37 cellular contexts compared by ENCODE assay signal in the genomic region with DNA sequence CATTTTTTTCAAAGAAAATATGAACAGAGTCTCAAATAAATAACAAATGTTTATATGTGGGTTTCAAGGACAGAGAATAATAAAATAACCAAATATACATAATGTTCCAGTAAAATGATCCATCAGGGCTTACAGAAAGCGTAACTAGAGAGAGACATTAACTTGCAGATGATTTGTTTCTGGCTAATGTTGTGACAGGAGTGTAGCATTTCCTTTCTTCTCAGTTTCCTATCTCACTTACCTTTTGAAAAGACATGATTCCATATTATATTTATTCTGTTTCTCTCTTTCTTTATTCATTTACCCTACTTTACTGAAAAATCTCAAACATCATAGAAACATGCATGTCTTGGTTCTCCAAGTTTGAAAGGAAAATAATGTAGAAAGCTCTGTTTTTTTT.
"Had no signal": no experiment of that assay in that cellular context is flagged by ENCODE, and none has a peak within 500 bp of the region (broad histone marks: within the 10 kb centered on the region; RNA-seq: fewer than 3 reads in every experiment).

No MANE protein-coding gene starts in this region.

- H3K4me1 Mint-ChIP-seq: activated B cell treated with CpG ODN at 0.5 μM for 24 hours; activated CD4-positive, alpha-beta T cell treated with anti-CD3 and anti-CD28 coated beads, Interleukin-2, amount 10 ng/mL, durations not matched to agents 24 days and 14 days; activated naive CD8-positive, alpha-beta T cell treated with anti-CD3 and anti-CD28 coated beads for 36 hours; activated T-helper 17 cell treated with anti-CD3 and anti-CD28 coated beads, Interleukin-2, amount 50 U/mL, for 72 hours had no signal

- H3K4me1 ChIP-seq: adrenal gland, body of pancreas, breast epithelium had no signal

- H3K9me3 ChIP-seq: adrenal gland, body of pancreas, breast epithelium had no signal

- H3K27ac Mint-ChIP-seq: activated B cell treated with CpG ODN at 0.5 μM for 24 hours; activated CD4-positive, alpha-beta memory T cell treated with anti-CD3 and anti-CD28 coated beads for 36 hours; activated CD4-positive, alpha-beta T cell treated with anti-CD3 and anti-CD28 coated beads, Interleukin-2, amount 10 ng/mL, durations not matched to agents 24 days and 14 days; activated CD8-positive, alpha-beta T cell treated with anti-CD3 and anti-CD28 coated beads for 36 hours; activated naive CD4-positive, alpha-beta T cell treated with anti-CD3 and anti-CD28 coated beads for 36 hours; activated naive CD4-positive, alpha-beta T cell treated with anti-CD3 and anti-CD28 coated beads, Interleukin-2, amount 50 U/mL, for 72 hours; activated naive CD8-positive, alpha-beta T cell treated with anti-CD3 and anti-CD28 coated beads for 36 hours; activated T-cell treated with anti-CD3 and anti-CD28 coated beads, Interleukin-2, amount 50 U/mL, for 72 hours; activated T-helper 1 cell treated with anti-CD3 and anti-CD28 coated beads, Interleukin-12 subunit alpha, Interleukin-12 subunit beta, Interleukin-2, Interleukin-4 antibody, amounts not matched to agents 30 ng/mL and 10 ng/mL and 1 ng/mL, durations not matched to agents 14 hours and 24 hours and 36 hours; activated T-helper 17 cell treated with anti-CD3 and anti-CD28 coated beads, Interleukin-2, amount 50 U/mL, for 72 hours; T-helper 1 cell treated with Interleukin-12 subunit alpha and Interleukin-12 subunit beta and Interleukin-4 antibody, amounts not matched to agents 30 μg/mL and 1 μg/mL, for 36 hours; T-helper 2 cell treated with Interferon-gamma antibody and Interleukin-4, amounts not matched to agents 5 μg/mL and 100 μg/mL, for 36 hours had no signal

- H3K4me3 Mint-ChIP-seq: activated B cell treated with CpG ODN at 0.5 μM for 24 hours; activated CD4-positive, alpha-beta memory T cell treated with anti-CD3 and anti-CD28 coated beads for 36 hours; activated CD4-positive, alpha-beta T cell treated with anti-CD3 and anti-CD28 coated beads, Interleukin-2, amount 10 ng/mL, durations not matched to agents 24 days and 14 days; activated CD8-positive, alpha-beta T cell treated with anti-CD3 and anti-CD28 coated beads for 36 hours; activated naive CD4-positive, alpha-beta T cell treated with anti-CD3 and anti-CD28 coated beads for 36 hours; activated naive CD8-positive, alpha-beta T cell treated with anti-CD3 and anti-CD28 coated beads for 36 hours; activated T-cell treated with anti-CD3 and anti-CD28 coated beads, Interleukin-2, amount 50 U/mL, for 4 hours; activated T-cell treated with anti-CD3 and anti-CD28 coated beads, Interleukin-2, amount 50 U/mL, for 72 hours; activated T-helper 1 cell treated with anti-CD3 and anti-CD28 coated beads, Interleukin-12 subunit alpha, Interleukin-12 subunit beta, Interleukin-2, Interleukin-4 antibody, amounts not matched to agents 30 ng/mL and 10 ng/mL and 1 ng/mL, durations not matched to agents 14 hours and 24 hours and 36 hours; activated T-helper 17 cell treated with anti-CD3 and anti-CD28 coated beads, Interleukin-2, amount 50 U/mL, for 72 hours; T-helper 1 cell treated with Interleukin-12 subunit alpha and Interleukin-12 subunit beta and Interleukin-4 antibody, amounts not matched to agents 30 μg/mL and 1 μg/mL, for 36 hours; T-helper 2 cell treated with Interferon-gamma antibody and Interleukin-4, amounts not matched to agents 5 μg/mL and 100 μg/mL, for 36 hours had no signal

- H3K27me3 Mint-ChIP-seq: activated B cell treated with CpG ODN at 0.5 μM for 24 hours; activated CD4-positive, alpha-beta memory T cell treated with anti-CD3 and anti-CD28 coated beads for 36 hours; activated CD4-positive, alpha-beta T cell treated with anti-CD3 and anti-CD28 coated beads, Interleukin-2, amount 10 ng/mL, durations not matched to agents 24 days and 14 days; activated CD8-positive, alpha-beta T cell treated with anti-CD3 and anti-CD28 coated beads for 36 hours; activated naive CD8-positive, alpha-beta T cell treated with anti-CD3 and anti-CD28 coated beads for 36 hours; activated T-helper 17 cell treated with anti-CD3 and anti-CD28 coated beads, Interleukin-2, amount 50 U/mL, for 72 hours had no signal

- FAIRE-seq: astrocyte, TTC549 had no signal

- H3K36me3 Mint-ChIP-seq: activated CD4-positive, alpha-beta memory T cell treated with anti-CD3 and anti-CD28 coated beads for 36 hours; activated naive CD4-positive, alpha-beta T cell treated with anti-CD3 and anti-CD28 coated beads, Interleukin-2, amount 50 U/mL, for 72 hours; activated naive CD8-positive, alpha-beta T cell treated with anti-CD3 and anti-CD28 coated beads for 36 hours had no signal

- H3K27me3 ChIP-seq: adrenal gland, body of pancreas, brain microvascular endothelial cell, breast epithelium had no signal

- H3K4me3 ChIP-seq: adrenal gland, body of pancreas, breast epithelium had no signal

- H3K27ac ChIP-seq: adrenal gland, body of pancreas, brain microvascular endothelial cell, breast epithelium, VCaP had no signal

- H3K36me3 ChIP-seq: adrenal gland, brain microvascular endothelial cell, breast epithelium had no signal

- ATAC-seq: activated CD8-positive, alpha-beta T cell treated with anti-CD3 and anti-CD28 coated beads for 36 hours; activated naive CD4-positive, alpha-beta T cell treated with anti-CD3 and anti-CD28 coated beads, Interleukin-2, amount 50 U/mL, for 72 hours; activated T-cell treated with anti-CD3 and anti-CD28 coated beads, Interleukin-2, amount 50 U/mL, for 4 hours; activated T-cell treated with anti-CD3 and anti-CD28 coated beads, Interleukin-2, amount 50 U/mL, for 72 hours; activated T-helper 17 cell treated with anti-CD3 and anti-CD28 coated beads, Interleukin-2, amount 50 U/mL, for 72 hours; body of pancreas had no signal

- DNase-seq: activated B cell treated with CpG ODN at 0.5 μM for 24 hours; activated CD4-positive, alpha-beta memory T cell treated with anti-CD3 and anti-CD28 coated beads for 36 hours; activated CD4-positive, alpha-beta T cell treated with anti-CD3 and anti-CD28 coated beads for 4 hours; activated CD4-positive, alpha-beta T cell treated with anti-CD3 and anti-CD28 coated beads, Interleukin-2, amount 10 ng/mL, durations not matched to agents 24 days and 14 days; activated CD4-positive, alpha-beta T cell treated with anti-CD3 and anti-CD28 coated beads, Interleukin-2, amount 50 U/mL, for 1 hour; activated CD4-positive, alpha-beta T cell treated with anti-CD3 and anti-CD28 coated beads, Interleukin-2, amount 50 U/mL, for 4 hours; activated CD4-positive, CD25-positive, alpha-beta regulatory T cell treated with anti-CD3 and anti-CD28 coated beads, Interleukin-2, amount 50 U/mL, for 72 hours; activated CD8-positive, alpha-beta memory T cell treated with anti-CD3 and anti-CD28 coated beads, Interleukin-2, amount 50 U/mL, for 4 hours; activated CD8-positive, alpha-beta T cell treated with anti-CD3 and anti-CD28 coated beads for 36 hours; activated effector memory CD4-positive, alpha-beta T cell treated with anti-CD3 and anti-CD28 coated beads, Interleukin-2, amount 50 U/mL, for 16 hours; activated gamma-delta T cell treated with Interleukin-2 at 50 U/mL for 16 hours; activated naive CD4-positive, alpha-beta T cell; activated naive CD4-positive, alpha-beta T cell treated with anti-CD3 and anti-CD28 coated beads for 36 hours; activated naive CD4-positive, alpha-beta T cell treated with anti-CD3 and anti-CD28 coated beads, Interleukin-2, amount 50 U/mL, for 16 hours; activated naive CD8-positive, alpha-beta T cell treated with anti-CD3 and anti-CD28 coated beads for 36 hours; activated T-cell treated with anti-CD3 and anti-CD28 coated beads for 4 hours; activated T-cell treated with anti-CD3 and anti-CD28 coated beads, Interleukin-2, amount 50 U/mL, for 1 hour; activated T-cell treated with anti-CD3 and anti-CD28 coated beads, Interleukin-2, amount 50 U/mL, for 4 hours; activated T-cell treated with anti-CD3 and anti-CD28 coated beads, Interleukin-2, amount 50 U/mL, for 72 hours; adrenal gland; amniotic stem cell; aorta; body of pancreas; brain microvascular endothelial cell; central memory CD4-positive, alpha-beta T cell; T-helper 1 cell; T-helper 2 cell; T-helper 9 cell had no signal
